In genomic region chr3:3853584-3853983, GRCh38 we compare ENCODE assay signal across 24 cellular contexts. TPM values are rescaled to one million over a fixed set of nuclear protein-coding genes. Genes with fewer than 3 reads are reported as not detected.
"Had no signal": no experiment of that assay in that cellular context is flagged by ENCODE, and none has a peak within 500 bp of the region (broad histone marks: within the 10 kb centered on the region; RNA-seq: fewer than 3 reads in every experiment).

No MANE protein-coding gene starts in this region.

- H3K36me3 Mint-ChIP-seq: memory B cell had no signal

- H3K36me3 ChIP-seq: cardiac muscle cell, heart left ventricle, thoracic aorta, vagina, WERI-Rb-1 had no signal

- H3K27me3 Mint-ChIP-seq: activated CD4-positive, alpha-beta T cell treated with anti-CD3 and anti-CD28 coated beads, Interleukin-2, amount 10 ng/mL, durations not matched to agents 7 days and 5 days; activated naive CD8-positive, alpha-beta T cell treated with anti-CD3 and anti-CD28 coated beads, Interleukin-2, amount 50 U/mL, for 24 hours; memory B cell; type B pancreatic cell had no signal

- H3K27ac ChIP-seq: cardiac muscle cell, epithelial cell of prostate, heart left ventricle, thoracic aorta, vagina, WERI-Rb-1 had no signal

- H3K27me3 ChIP-seq: cardiac muscle cell, heart left ventricle, vagina had no signal

- H3K4me1 Mint-ChIP-seq: activated CD4-positive, alpha-beta T cell treated with anti-CD3 and anti-CD28 coated beads, Interleukin-2, amount 10 ng/mL, durations not matched to agents 7 days and 5 days had no signal

- DNase-seq: activated CD4-positive, alpha-beta T cell treated with anti-CD3 and anti-CD28 coated beads, Interleukin-2, amount 10 ng/mL, durations not matched to agents 7 days and 5 days; activated CD4-positive, CD25-positive, alpha-beta regulatory T cell treated with anti-CD3 and anti-CD28 coated beads, Interleukin-2, amount 50 U/mL, for 72 hours; activated CD8-positive, alpha-beta T cell treated with anti-CD3 and anti-CD28 coated beads, Interleukin-2, amount 10 ng/mL, durations not matched to agents 7 days and 5 days; activated gamma-delta T cell; activated naive CD4-positive, alpha-beta T cell treated with anti-CD3 and anti-CD28 coated beads, Interleukin-2, amount 50 U/mL, for 16 hours; activated naive CD8-positive, alpha-beta T cell treated with anti-CD3 and anti-CD28 coated beads, Interleukin-2, amount 50 U/mL, for 24 hours; cortex of kidney; heart left ventricle; islet precursor cell; left cardiac atrium; mucosa of descending colon; posterior cingulate gyrus; stimulated activated CD4-positive, alpha-beta T cell treated with anti-CD3 and anti-CD28 coated beads, Interleukin-2, amount 100 ng/mL, for 48 hours; stimulated activated CD8-positive, alpha-beta memory T cell treated with anti-CD3 and anti-CD28 coated beads, Interleukin-4, amount 100 ng/mL, for 48 hours; stimulated activated naive CD4-positive, alpha-beta T cell treated with Interleukin-2 at 50 U/mL for 16 hours; WERI-Rb-1 had no signal

- H3K4me3 ChIP-seq: cardiac muscle cell, heart left ventricle, mucosa of descending colon, thoracic aorta, vagina had no signal

- H3K4me3 Mint-ChIP-seq: activated CD4-positive, alpha-beta T cell treated with anti-CD3 and anti-CD28 coated beads, Interleukin-2, amount 10 ng/mL, durations not matched to agents 7 days and 5 days; activated CD8-positive, alpha-beta T cell treated with anti-CD3 and anti-CD28 coated beads, Interleukin-2, amount 10 ng/mL, durations not matched to agents 7 days and 5 days; activated naive CD8-positive, alpha-beta T cell treated with anti-CD3 and anti-CD28 coated beads, Interleukin-2, amount 50 U/mL, for 24 hours; activated T-helper 1 cell treated with anti-CD3 and anti-CD28 coated beads, Interleukin-12 subunit alpha, Interleukin-12 subunit beta, Interleukin-2, Interleukin-4 antibody, amounts not matched to agents 30 ng/mL and 10 ng/mL and 1 ng/mL, durations not matched to agents 14 hours and 24 hours and 36 hours; memory B cell; neural crest cell; type B pancreatic cell had no signal

- H3K27ac Mint-ChIP-seq: activated CD4-positive, alpha-beta T cell treated with anti-CD3 and anti-CD28 coated beads, Interleukin-2, amount 10 ng/mL, durations not matched to agents 7 days and 5 days; activated CD8-positive, alpha-beta T cell treated with anti-CD3 and anti-CD28 coated beads, Interleukin-2, amount 10 ng/mL, durations not matched to agents 7 days and 5 days; activated naive CD8-positive, alpha-beta T cell treated with anti-CD3 and anti-CD28 coated beads, Interleukin-2, amount 50 U/mL, for 24 hours; activated T-helper 1 cell treated with anti-CD3 and anti-CD28 coated beads, Interleukin-12 subunit alpha, Interleukin-12 subunit beta, Interleukin-2, Interleukin-4 antibody, amounts not matched to agents 30 ng/mL and 10 ng/mL and 1 ng/mL, durations not matched to agents 14 hours and 24 hours and 36 hours; memory B cell; type B pancreatic cell had no signal

- H3K4me1 ChIP-seq: heart left ventricle, vagina had no signal

- H3K9me3 Mint-ChIP-seq: activated CD4-positive, alpha-beta T cell treated with anti-CD3 and anti-CD28 coated beads, Interleukin-2, amount 10 ng/mL, durations not matched to agents 7 days and 5 days; activated naive CD8-positive, alpha-beta T cell treated with anti-CD3 and anti-CD28 coated beads, Interleukin-2, amount 50 U/mL, for 24 hours; activated T-helper 1 cell treated with anti-CD3 and anti-CD28 coated beads, Interleukin-12 subunit alpha, Interleukin-12 subunit beta, Interleukin-2, Interleukin-4 antibody, amounts not matched to agents 30 ng/mL and 10 ng/mL and 1 ng/mL, durations not matched to agents 14 hours and 24 hours and 36 hours; memory B cell; neural crest cell; type B pancreatic cell had no signal

RNA-seq across cellular contexts. Expression of gene LRRN1, which starts 54.4 kb away (rescaled TPM):
- total RNA-seq: activated T-helper 1 cell treated with anti-CD3 and anti-CD28 coated beads, Interleukin-12 subunit alpha, Interleukin-12 subunit beta, Interleukin-2, Interleukin-4 antibody, amounts not matched to agents 30 ng/mL and 10 ng/mL and 1 ng/mL, durations not matched to agents 14 hours and 24 hours and 36 hours had no signal
